8 cellular contexts compared by ENCODE assay signal in the genomic region with DNA sequence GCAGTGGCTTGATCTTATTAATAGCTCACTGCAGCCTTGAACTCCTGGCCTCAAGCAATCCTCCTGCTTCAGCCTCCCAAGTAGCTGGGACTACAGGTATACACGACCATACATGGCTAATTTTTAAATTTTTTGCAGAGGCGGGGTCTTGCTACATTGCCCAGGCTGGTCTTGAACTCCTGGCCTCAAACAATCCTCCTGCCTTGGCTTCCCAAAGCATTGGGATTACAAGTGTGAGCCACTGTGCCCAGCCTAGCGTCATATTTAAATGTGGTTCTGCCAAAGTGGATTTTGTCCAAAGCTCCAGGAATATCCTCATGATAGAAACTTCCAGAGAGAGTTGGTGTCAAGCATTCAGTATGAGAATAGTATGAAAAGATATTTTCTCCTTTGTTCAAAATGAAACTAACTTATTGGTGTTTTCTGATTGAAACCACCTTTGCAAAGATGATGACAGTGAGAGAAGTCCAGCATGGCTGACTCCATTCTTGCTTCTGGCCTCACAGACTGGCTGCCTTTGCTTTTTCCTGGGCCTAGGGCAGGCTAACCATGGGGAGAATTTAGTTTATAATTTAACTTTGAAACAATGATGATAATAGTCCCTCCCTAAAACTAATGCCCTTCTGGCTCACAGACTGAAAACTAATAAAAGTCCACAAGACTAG.
DNase-seq lines count a peak whose midpoint lies in the region; ATAC-seq and TF ChIP-seq lines count a peak whose summit lies in the region.

No MANE protein-coding gene starts in this region.

- peak; percentile 21 for ATAC-seq in GM19467 (IDR thresholded peaks at IDR 0.05; ENCODE audit: unreplicated experiment)
- ATAC-seq in HG03521 (IDR thresholded peaks at IDR 0.05; ENCODE audit: unreplicated experiment): peak; percentile 29
- no peak for ATAC-seq in GM21737 (IDR thresholded peaks at IDR 0.05; ENCODE audit: unreplicated experiment)

- DNase-seq in Calu3 (no peak), chondrocyte (ENCODE audit: low spot score) (no peak), ecto neural progenitor cell (ENCODE audit: low spot score) (no peak), NCI-H446 treated with DMSO at 0.1 percent for 48 hours (lab: John Stamatoyannopoulos, UW) (no peak)
- DNase-seq in activated CD4-positive, CD25-positive, alpha-beta regulatory T cell treated with anti-CD3 and anti-CD28 coated beads, Interleukin-2, amount 50 U/mL, for 72 hours: no peak

- no peak for TF ChIP-seq CTCF in Calu3 (IDR thresholded peaks at IDR 0.05; ENCODE audit: unreplicated experiment)
- TF ChIP-seq CTCF in chondrocyte (IDR thresholded peaks at IDR 0.05): no peak

- CTCF ChIA-PET in Calu3 (lab: Charles Lee): no interaction called here

- H3K27ac Mint-ChIP-seq in Calu3 (ENCODE audit: unreplicated experiment) (peak overlapping the region; percentile 94), chondrocyte (ENCODE audit: unreplicated experiment) (peak overlapping the region; percentile 98)

- intact Hi-C loops in Calu3 (cut with micrococcal nuclease; ENCODE audit: unreplicated experiment): loop anchor here (2.0 to 5.0 kb wide), 3 partner anchors 77 to 190 kb away; a partner anchor contains a TSS

- H3K36me3 Mint-ChIP-seq in Calu3 (ENCODE audit: insufficient read depth, unreplicated experiment) (peaks cover 12% of the 10 kb centered on the region), chondrocyte (ENCODE audit: low read depth) (peaks cover 10% of the 10 kb centered on the region)

- H3K4me1 Mint-ChIP-seq in Calu3 (ENCODE audit: low read depth, unreplicated experiment) (peaks cover 34% of the 10 kb centered on the region), chondrocyte (ENCODE audit: low read depth) (peaks cover 55% of the 10 kb centered on the region)

- H3K4me3 Mint-ChIP-seq in Calu3 (ENCODE audit: low read depth, unreplicated experiment): no peak overlapping the region
- H3K4me3 Mint-ChIP-seq in chondrocyte (ENCODE audit: unreplicated experiment): no peak overlapping the region

- no peaks in the 10 kb centered on the region for H3K27me3 Mint-ChIP-seq in Calu3 (ENCODE audit: unreplicated experiment)
- no peaks in the 10 kb centered on the region for H3K27me3 Mint-ChIP-seq in chondrocyte (ENCODE audit: low read depth)

- BruUV-seq in Calu3 (replicated peaks; lab: Mats Ljungman, UMichigan): no TSS peak

- H3K9me3 Mint-ChIP-seq in Calu3 (ENCODE audit: low read depth, unreplicated experiment) (no peaks in the 10 kb centered on the region), chondrocyte (ENCODE audit: low read depth) (peaks cover 7% of the 10 kb centered on the region)
